Comparison of ENCODE assay signal across 11 cellular contexts in genomic region chr22:29309332-29310064, GRCh38. TPM values are rescaled to one million over a fixed set of nuclear protein-coding genes. Genes with fewer than 3 reads are reported as not detected.
A peak's percentile ranks its signal among the peaks of the same experiment; 100 is the strongest.
DNase-seq lines count a peak whose midpoint lies in the region; ATAC-seq, FAIRE-seq and TF ChIP-seq lines count a peak whose summit lies in the region.
"Had no signal": no experiment of that assay in that cellular context is flagged by ENCODE, and none has a peak within 500 bp of the region (broad histone marks: within the 10 kb centered on the region; RNA-seq: fewer than 3 reads in every experiment).

No MANE protein-coding gene starts in this region.

- POLR2A ChIA-PET in H1 (lab: Charles Lee; ENCODE audit: partially characterized antibody) (interaction anchor here (1.0 to 1.7 kb wide), 3 partner anchors 11 to 63 kb away, joined by 3 to 11 read pairs (median 5); no protein-coding TSS in a partner anchor), T-cell (lab: Charles Lee) (no interaction called here)

- no peaks in the 10 kb centered on the region for H3K79me2 ChIP-seq in Loucy (ENCODE audit: insufficient read depth, low read length)
- H3K79me2 ChIP-seq in H1 (ENCODE audit: control insufficient read depth in 1 of 2, insufficient read depth in 2 of 2, low read length in 2 of 2): no peaks in the 10 kb centered on the region
- peaks cover 32% of the 10 kb centered on the region for H3K79me2 ChIP-seq in osteoblast (ENCODE audit: insufficient read depth, low read length)

- TF ChIP-seq POLR2A in H1 (IDR thresholded peaks at IDR 0.05; ENCODE audit: control extremely low read depth in 1 of 2, low read depth in 2 of 2, low read length in 2 of 2): no peak
- no peak for TF ChIP-seq POLR2A in prostate gland (IDR thresholded peaks at IDR 0.05)

- no peak overlapping the region for H3K14ac ChIP-seq in H1 (ENCODE audit: insufficient read length)

- no peaks in the 10 kb centered on the region; the same call in 1 of the 2 replicates for H3F3A ChIP-seq in Loucy (ENCODE audit: low read depth)

- H3K27ac ChIP-seq in C4-2B (peak overlapping the region; percentile 96), H1 (ENCODE audit: low read depth, low read length) (no peak overlapping the region), osteoblast (ENCODE audit: low read depth, low read length) (peak overlapping the region; percentile 78), prostate gland (peak overlapping the region in 1 of 2 donors; percentile 89)
- H3K27ac ChIP-seq: SJCRH30 had no signal

- peaks cover 36 to 53% of the 10 kb centered on the region in 2 donors for H3K27me3 Mint-ChIP-seq in T-cell

- H4K91ac ChIP-seq in H1 (replicated peaks; ENCODE audit: insufficient read length, low read length): no peak overlapping the region

- peaks cover 6% of the 10 kb centered on the region; the same call in 1 of the 2 replicates for H3K23me2 ChIP-seq in H1 (ENCODE audit: low read depth, low read length)

- H2AFZ ChIP-seq in Loucy (ENCODE audit: low read length) (peak overlapping the region; percentile 67; the same call in 1 of the 2 replicates), H1 (ENCODE audit: low read length) (no peak overlapping the region), osteoblast (ENCODE audit: low read length) (no peak overlapping the region)

- H3K4me3 Mint-ChIP-seq in T-cell: peak overlapping the region in 1 of 3 donors; percentile 3
- H3K4me3 Mint-ChIP-seq: activated naive CD8-positive, alpha-beta T cell treated with anti-CD3 and anti-CD28 coated beads for 36 hours had no signal

- H3K4me1 ChIP-seq in Loucy (ENCODE audit: insufficient read depth, low read length, poor library complexity, severe bottlenecking): peaks cover 31% of the 10 kb centered on the region
- peaks cover 0 to 18% (median 7%) of the 10 kb centered on the region in 4 experiments; a peak in 6 of 7 replicates for H3K4me1 ChIP-seq in H1 (replicated peaks in 1 of 4; ENCODE audit: control insufficient read depth in 3 of 4, insufficient read depth in 4 of 4, low read length in 3 of 4)
- H3K4me1 ChIP-seq in osteoblast (ENCODE audit: insufficient read depth, low read length): peaks cover 37% of the 10 kb centered on the region
- H3K4me1 ChIP-seq in prostate gland (replicated peaks): peaks cover 37% of the 10 kb centered on the region

- H3K18ac ChIP-seq in H1 (ENCODE audit: extremely low read depth, low read length): no peak overlapping the region

- H3K4me2 ChIP-seq in Loucy (ENCODE audit: low read depth, low read length, poor library complexity, severe bottlenecking): peak overlapping the region; percentile 91
- H3K4me2 ChIP-seq in H1 (ENCODE audit: insufficient read depth in 1 of 2, low read depth in 2 of 2, low read length in 2 of 2): no peak overlapping the region
- peak overlapping the region; percentile 32 for H3K4me2 ChIP-seq in osteoblast (ENCODE audit: insufficient read depth, low read length)

- H2BK120ac ChIP-seq in H1 (replicated peaks; ENCODE audit: low read depth, low read length): no peak overlapping the region

- 94% methylated on average over 21 of the region's 21 CpGs; no CpG with 5 or more reads in 1 of the 2 experiments for WGBS in H1 (ENCODE audit: extremely low coverage in 1 of 2, insufficient coverage in 1 of 2, insufficient read length in 1 of 2, insufficient replicate concordance in 2 of 2, low coverage in 1 of 2, low lambda C conversion rate in 2 of 2, missing lambda C conversion rate in 1 of 2), 2 experiments
- 81% methylated on average over 19 of the region's 21 CpGs for WGBS in prostate gland

- H2BK12ac ChIP-seq in H1 (ENCODE audit: low read depth, low read length): no peak overlapping the region

- H3K36me3 ChIP-seq in Loucy (ENCODE audit: insufficient read depth, low read length) (no peaks in the 10 kb centered on the region), H1 (ENCODE audit: control insufficient read depth in 2 of 4, insufficient read depth in 4 of 4, low read length in 3 of 4) (peaks cover 0 to 8% (median 0%) of the 10 kb centered on the region in 4 experiments; a peak in 1 of 8 replicates), osteoblast (ENCODE audit: insufficient read depth, low read length) (no peaks in the 10 kb centered on the region), prostate gland (no peaks in the 10 kb centered on the region)
- H3K36me3 ChIP-seq: SJCRH30 had no signal

- no peaks in the 10 kb centered on the region for H3K9me3 Mint-ChIP-seq in T-cell
- H3K9me3 Mint-ChIP-seq: activated naive CD8-positive, alpha-beta T cell treated with anti-CD3 and anti-CD28 coated beads for 36 hours had no signal

- CTCF ChIA-PET in H1 (lab: Charles Lee; ENCODE audit: partially characterized antibody) (interaction anchor here (1.2 kb wide), 1 partner anchor 15 kb away, joined by 3 read pairs; no protein-coding TSS in a partner anchor), T-cell (lab: Charles Lee) (no interaction called here)

- TF ChIP-seq CTCF in C4-2B (conservative IDR thresholded peaks at IDR 0.05) (no peak), Loucy (conservative IDR thresholded peaks at IDR 0.05; ENCODE audit: low read length) (no peak), H1 (IDR thresholded peaks at IDR 0.05; ENCODE audit: control extremely low read depth in 1 of 3, insufficient read depth in 1 of 3, low read depth in 1 of 3, low read length in 3 of 3) (no peak), osteoblast (IDR thresholded peaks at IDR 0.05; ENCODE audit: extremely low read depth, low read depth, low read length) (no peak), prostate gland (IDR thresholded peaks at IDR 0.05) (no peak)

- no peaks in the 10 kb centered on the region for H3K79me1 ChIP-seq in H1 (ENCODE audit: low read depth, low read length)

- TF ChIP-seq EP300 in H1 (IDR thresholded peaks at IDR 0.05; ENCODE audit: borderline replicate concordance in 1 of 2, low read depth in 2 of 2, low read length in 2 of 2): no peak

- H3K9me2 ChIP-seq in Loucy (replicated peaks; ENCODE audit: low read depth, low read length): no peaks in the 10 kb centered on the region

- no peak overlapping the region for H3K27ac Mint-ChIP-seq in T-cell
- H3K27ac Mint-ChIP-seq: activated naive CD8-positive, alpha-beta T cell treated with anti-CD3 and anti-CD28 coated beads for 36 hours had no signal

- H3K56ac ChIP-seq in H1 (replicated peaks; ENCODE audit: insufficient read length, low read depth, low read length): no peak overlapping the region

- intact Hi-C loops in prostate gland (cut with DNase I): no loop called here

- no peak overlapping the region for H2BK20ac ChIP-seq in H1 (ENCODE audit: low read length)

- H3K27me3 ChIP-seq in Loucy (ENCODE audit: insufficient read depth, low read length, poor library complexity, severe bottlenecking): no peaks in the 10 kb centered on the region
- peaks cover 13 to 25% (median 17%) of the 10 kb centered on the region in 4 experiments for H3K27me3 ChIP-seq in H1 (replicated peaks in 1 of 4; ENCODE audit: control insufficient read depth in 3 of 4, extremely low read depth in 1 of 4, insufficient read depth in 3 of 4, low read length in 3 of 4)
- peaks cover 15% of the 10 kb centered on the region for H3K27me3 ChIP-seq in osteoblast (ENCODE audit: insufficient read depth, low read length)
- H3K27me3 ChIP-seq in prostate gland (replicated peaks; ENCODE audit: insufficient read depth): no peaks in the 10 kb centered on the region
- H3K27me3 ChIP-seq: SJCRH30 had no signal

- FAIRE-seq in H1 (lab: Jason Lieb, UNC): no peak

- H4K5ac ChIP-seq in H1 (ENCODE audit: insufficient read length, low read depth, low read length): no peak overlapping the region

- no peak for DNase-seq in H1 (ENCODE audit: low read depth in 1 of 2, low spot score in 2 of 2)
- DNase-seq in osteoblast (ENCODE audit: insufficient read length, low spot score, missing footprints): peak; percentile 77
- DNase-seq in EL: no peak
- DNase-seq in prostate gland (ENCODE audit: low spot score): no peak
- DNase-seq in central memory CD4-positive, alpha-beta T cell: no peak
- DNase-seq in T-cell: no peak
- DNase-seq: GDM1, SJCRH30 had no signal

- H3K9ac ChIP-seq in Loucy (ENCODE audit: low read depth, low read length, poor library complexity, severe bottlenecking): peak overlapping the region; percentile 75
- H3K9ac ChIP-seq in H1 (replicated peaks in 1 of 4; ENCODE audit: extremely low read depth in 1 of 4, low read depth in 3 of 4, low read length in 3 of 4): no peak overlapping the region

- H3K9me3 ChIP-seq in Loucy (ENCODE audit: insufficient read depth, low read depth, low read length): no peaks in the 10 kb centered on the region
- peaks cover 3 to 7% of the 10 kb centered on the region in 2 experiments; a peak in 3 of 4 replicates for H3K9me3 ChIP-seq in H1 (ENCODE audit: insufficient read depth in 2 of 2, low read depth in 1 of 2, low read length in 1 of 2)
- H3K9me3 ChIP-seq in osteoblast (ENCODE audit: low read depth, low read length): no peaks in the 10 kb centered on the region
- no peaks in the 10 kb centered on the region for H3K9me3 ChIP-seq in prostate gland
- H3K9me3 ChIP-seq: SJCRH30 had no signal

- no peak for TF ChIP-seq RAD21 in H1 (IDR thresholded peaks at IDR 0.05 in 1 of 2, conservative IDR thresholded peaks at IDR 0.05 in 1 of 2; ENCODE audit: low read depth in 2 of 2, low read length in 2 of 2)

- H3K4me3 ChIP-seq in Loucy (ENCODE audit: low read length, poor library complexity, severe bottlenecking): peak overlapping the region; percentile 90
- no peak overlapping the region for H3K4me3 ChIP-seq in H1 (ENCODE audit: extremely low read depth in 1 of 4, insufficient read depth in 2 of 4, low read depth in 3 of 4, low read length in 4 of 4)
- peak overlapping the region; percentile 10 for H3K4me3 ChIP-seq in osteoblast (ENCODE audit: insufficient read depth, low read length)
- H3K4me3 ChIP-seq in prostate gland: no peak overlapping the region
- H3K4me3 ChIP-seq: SJCRH30 had no signal

- ATAC-seq in T-cell (replicated peaks in 1 of 4): no peak

- no peak overlapping the region for H4K8ac ChIP-seq in H1 (ENCODE audit: extremely low read depth, insufficient read depth, low read length)

- no peaks in the 10 kb centered on the region for H3K36me3 Mint-ChIP-seq in T-cell
- H3K36me3 Mint-ChIP-seq: activated naive CD8-positive, alpha-beta T cell treated with anti-CD3 and anti-CD28 coated beads for 36 hours had no signal

- H2AK5ac ChIP-seq in H1 (ENCODE audit: low read depth, low read length): peak overlapping the region; percentile 75; the same call in 1 of the 2 replicates

- H3K4ac ChIP-seq in H1 (replicated peaks; ENCODE audit: insufficient read length, low read depth, low read length): no peak overlapping the region

- H3K23ac ChIP-seq in H1 (ENCODE audit: insufficient read length): no peak overlapping the region

- H3K4me1 Mint-ChIP-seq in T-cell: peaks cover 14 to 45% (median 22%) of the 10 kb centered on the region in 3 donors

- H2BK5ac ChIP-seq in H1 (ENCODE audit: low read depth, low read length): no peak overlapping the region

- no peak overlapping the region for H2BK15ac ChIP-seq in H1 (ENCODE audit: low read length)

- H4K20me1 ChIP-seq in Loucy (ENCODE audit: insufficient read depth, low read length, poor library complexity, severe bottlenecking) (no peaks in the 10 kb centered on the region), H1 (replicated peaks in 1 of 2; ENCODE audit: control insufficient read depth in 1 of 2, insufficient read depth in 2 of 2, low read length in 2 of 2) (peaks cover 6 to 15% of the 10 kb centered on the region in 2 experiments), osteoblast (ENCODE audit: insufficient read depth, low read length) (peaks cover 17% of the 10 kb centered on the region)

RNA-seq across cellular contexts. Expression of gene GAS2L1, which starts 3.0 kb away (rescaled TPM):
- 9.7 and 10.1 TPM in 2 replicates for total RNA-seq in H1 (2021; fragmentation: NEBNext Ultra II Directional; extraction: Animal tissue kit (Norgen Biotek cat#: 25700))
- polyA plus RNA-seq in H1 (2011; rRNA removed): 3.6 and 6.8 TPM in 2 replicates
- polyA plus RNA-seq in H1 (2011; cell fraction: cytosol; rRNA removed): 3.9 TPM
- 16.7 TPM for polyA plus RNA-seq in H1 (2011; cell fraction: nucleus; rRNA removed)
- polyA plus RNA-seq in H1 (2012, experiment 1 of 2): 4.0 to 5.7 TPM (median 5.3 TPM) in 4 replicates
- polyA plus RNA-seq in H1 (2012, experiment 2 of 2): 4.1 TPM
- polyA plus RNA-seq in H1 (2013, experiment 1 of 2): 8.9 TPM
- polyA plus RNA-seq in H1 (2013, experiment 2 of 2): 8.0 TPM
- polyA minus RNA-seq in H1 (2011; rRNA and poly(A)+ RNA removed): 1.3 and 2.9 TPM in 2 replicates
- 2.5 TPM for polyA minus RNA-seq in H1 (2011; cell fraction: cytosol; rRNA and poly(A)+ RNA removed)
- polyA minus RNA-seq in H1 (2011; cell fraction: nucleus; rRNA and poly(A)+ RNA removed): 3.7 TPM
- total RNA-seq in osteoblast (11.6 and 13.0 TPM in 2 replicates), prostate gland (100 to 1,000 TPM in 1 of 2 donors, 10 to 100 TPM in 1; 85.8 to 159 TPM), T-cell (1 to 10 TPM in 1 of 5 donors, under 1 TPM in 4; 0.53 to 1.2 (median 0.85) TPM)

RNA-seq across cellular contexts. Expression of gene RASL10A, which starts 6.0 kb away (rescaled TPM):
- total RNA-seq in H1 (2021; fragmentation: NEBNext Ultra II Directional; extraction: Animal tissue kit (Norgen Biotek cat#: 25700)): 1.4 and 1.5 TPM in 2 replicates
- polyA plus RNA-seq in H1 (2011; rRNA removed): 1.1 and 1.6 TPM in 2 replicates
- 1.0 TPM for polyA plus RNA-seq in H1 (2011; cell fraction: cytosol; rRNA removed)
- 2.4 TPM for polyA plus RNA-seq in H1 (2011; cell fraction: nucleus; rRNA removed)
- polyA plus RNA-seq in H1 (2012, experiment 1 of 2): 0.26 to 0.58 TPM (median 0.39 TPM) in 4 replicates
- polyA plus RNA-seq in H1 (2012, experiment 2 of 2): 0.21 TPM
- 1.1 TPM for polyA plus RNA-seq in H1 (2013, experiment 1 of 2)
- polyA plus RNA-seq in H1 (2013, experiment 2 of 2): 1.0 TPM
- polyA minus RNA-seq in H1 (2011; rRNA and poly(A)+ RNA removed): not detected in 2 replicates
- polyA minus RNA-seq in H1 (2011; cell fraction: cytosol; rRNA and poly(A)+ RNA removed): not detected
- 0.80 TPM for polyA minus RNA-seq in H1 (2011; cell fraction: nucleus; rRNA and poly(A)+ RNA removed)
- total RNA-seq in osteoblast (not detected in 2 replicates), prostate gland (10 to 100 TPM in 1 of 2 donors, 1 to 10 TPM in 1; 9.2 to 15.1 TPM), T-cell (1 to 10 TPM in 1 of 5 donors, under 1 TPM in 3, not detected in 1; 0.33 to 1.2 (median 0.71) TPM)

RNA-seq across cellular contexts. Expression of gene EWSR1, which starts 41.4 kb away (rescaled TPM):
- 385 and 387 TPM in 2 replicates for total RNA-seq in H1 (2021; fragmentation: NEBNext Ultra II Directional; extraction: Animal tissue kit (Norgen Biotek cat#: 25700))
- 646 and 930 TPM in 2 replicates for polyA plus RNA-seq in H1 (2011; rRNA removed)
- polyA plus RNA-seq in H1 (2011; cell fraction: cytosol; rRNA removed): 525 TPM
- polyA plus RNA-seq in H1 (2011; cell fraction: nucleus; rRNA removed): 1,044 TPM
- 380 to 507 TPM (median 400 TPM) in 4 replicates for polyA plus RNA-seq in H1 (2012, experiment 1 of 2)
- polyA plus RNA-seq in H1 (2012, experiment 2 of 2): 92.9 TPM
- polyA plus RNA-seq in H1 (2013, experiment 1 of 2): 297 TPM
- 268 TPM for polyA plus RNA-seq in H1 (2013, experiment 2 of 2)
- 575 and 704 TPM in 2 replicates for polyA minus RNA-seq in H1 (2011; rRNA and poly(A)+ RNA removed)
- 228 TPM for polyA minus RNA-seq in H1 (2011; cell fraction: cytosol; rRNA and poly(A)+ RNA removed)
- polyA minus RNA-seq in H1 (2011; cell fraction: nucleus; rRNA and poly(A)+ RNA removed): 291 TPM
- total RNA-seq in osteoblast (139 and 148 TPM in 2 replicates), prostate gland (100 to 1,000 TPM; 181 to 213 TPM), T-cell (100 to 1,000 TPM; 254 to 308 (median 260) TPM)

RNA-seq across cellular contexts. Expression of gene RHBDD3, which starts 41.7 kb away (rescaled TPM):
- total RNA-seq in H1 (2021; fragmentation: NEBNext Ultra II Directional; extraction: Animal tissue kit (Norgen Biotek cat#: 25700)): 72.1 and 75.7 TPM in 2 replicates
- 117 and 171 TPM in 2 replicates for polyA plus RNA-seq in H1 (2011; rRNA removed)
- polyA plus RNA-seq in H1 (2011; cell fraction: cytosol; rRNA removed): 128 TPM
- 161 TPM for polyA plus RNA-seq in H1 (2011; cell fraction: nucleus; rRNA removed)
- 64.0 to 89.1 TPM (median 81.6 TPM) in 4 replicates for polyA plus RNA-seq in H1 (2012, experiment 1 of 2)
- polyA plus RNA-seq in H1 (2012, experiment 2 of 2): 70.6 TPM
- polyA plus RNA-seq in H1 (2013, experiment 1 of 2): 69.3 TPM
- 69.0 TPM for polyA plus RNA-seq in H1 (2013, experiment 2 of 2)
- 20.8 and 28.6 TPM in 2 replicates for polyA minus RNA-seq in H1 (2011; rRNA and poly(A)+ RNA removed)
- polyA minus RNA-seq in H1 (2011; cell fraction: cytosol; rRNA and poly(A)+ RNA removed): 29.9 TPM
- polyA minus RNA-seq in H1 (2011; cell fraction: nucleus; rRNA and poly(A)+ RNA removed): 42.7 TPM
- total RNA-seq in osteoblast (25.0 and 32.7 TPM in 2 replicates), prostate gland (10 to 100 TPM; 66.9 to 74.6 TPM), T-cell (10 to 100 TPM; 14.1 to 25.4 (median 22.1) TPM)

Comparison
In these comparisons a context has a peak if more than half of its experiments do, and no peak if none do; other contexts are left out.
1. H3K4me2 ChIP-seq: peak in Loucy (single experiment) and osteoblast (single experiment); none in H1 (0 of 2).
2. H3K4me3 ChIP-seq: peak in Loucy (single experiment) and osteoblast (single experiment); none in H1 (0 of 4) and prostate gland (0 of 2).